Comparison of ENCODE assay signal across 9 cellular contexts in the genomic region with DNA sequence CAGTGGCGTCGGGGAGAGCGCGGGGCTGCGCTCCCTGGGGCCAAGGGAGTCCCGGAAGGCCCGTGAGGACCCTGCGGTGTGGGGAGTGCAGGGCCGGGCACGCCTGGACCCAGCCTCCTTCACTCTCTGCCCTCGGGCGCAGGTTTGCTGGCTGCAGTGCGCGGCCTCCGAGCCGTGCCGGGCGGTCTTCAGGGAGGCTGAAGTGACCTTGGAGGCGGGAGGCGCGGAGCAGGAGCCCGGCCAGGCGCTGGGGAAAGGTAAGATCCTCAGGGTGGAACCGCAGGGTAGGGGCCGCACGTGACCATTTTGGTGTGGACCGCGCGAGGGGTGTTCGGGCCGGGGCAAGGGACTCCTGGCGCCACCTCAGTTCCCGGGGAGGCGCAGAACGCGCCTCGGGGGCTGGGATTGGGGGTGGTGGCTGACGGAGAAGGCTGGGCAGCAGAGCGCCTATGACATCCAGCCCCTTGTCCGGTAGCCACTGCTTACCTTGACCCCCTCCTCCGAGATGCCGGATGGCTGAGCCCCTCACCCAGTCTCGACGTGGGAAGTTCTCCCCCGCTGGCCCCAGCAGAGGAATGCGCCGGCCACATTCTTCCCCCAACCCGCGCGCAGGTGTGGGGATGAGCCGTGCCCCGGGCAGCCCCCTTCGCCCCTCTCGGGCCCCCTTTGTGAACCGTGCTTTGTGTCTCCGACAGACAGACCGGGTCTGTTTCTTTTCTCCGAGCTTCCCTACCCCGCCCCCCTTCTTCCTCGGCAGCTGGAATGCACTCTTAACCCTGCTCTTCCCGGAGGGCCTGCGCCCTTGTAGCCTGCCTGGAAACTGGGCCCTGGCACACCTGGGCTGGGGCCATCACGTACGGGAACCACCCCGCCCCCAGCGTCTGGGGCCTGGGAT. TPM values are rescaled to one million over a fixed set of nuclear protein-coding genes. Genes with fewer than 3 reads are reported as not detected.
DNase-seq lines count a peak whose midpoint lies in the region; ATAC-seq and TF ChIP-seq lines count a peak whose summit lies in the region.
"Had no signal": no experiment of that assay in that cellular context is flagged by ENCODE, and none has a peak within 500 bp of the region (broad histone marks: within the 10 kb centered on the region; RNA-seq: fewer than 3 reads in every experiment).

No MANE protein-coding gene starts in this region.

- H3K4me3 ChIP-seq in iPS-20b (ENCODE audit: low read length) (peak overlapping the region; percentile 70), stomach (peak overlapping the region; percentile 35 to 61 (median 50))

- 2 to 4% (median 3%) methylated on average over 38 to 66 of the region's 66 CpGs for WGBS in stomach, 5 donors

- CTCF ChIA-PET in activated CD4-positive, alpha-beta T cell treated with anti-CD3 and anti-CD28 coated beads for 36 hours (lab: Charles Lee): interaction anchor here (0.6 kb wide), 1 partner anchor 105 kb away, joined by 3 read pairs; no protein-coding TSS in a partner anchor

- H3K27me3 Mint-ChIP-seq in activated CD4-positive, alpha-beta T cell treated with anti-CD3 and anti-CD28 coated beads for 36 hours: peaks cover 54% of the 10 kb centered on the region

- no peak for DNase-seq in activated CD4-positive, alpha-beta T cell treated with anti-CD3 and anti-CD28 coated beads for 36 hours
- DNase-seq in activated CD4-positive, alpha-beta T cell treated with anti-CD3 and anti-CD28 coated beads, Interleukin-2, amount 50 U/mL, for 1 hour: no peak
- DNase-seq in SW480 (ENCODE audit: low spot score) (peak; percentile 26), stomach (no peak), SKM-1 (lab: John Stamatoyannopoulos, UW; ENCODE audit: unreplicated experiment) (no peak), NOMO-1 (lab: John Stamatoyannopoulos, UW; ENCODE audit: unreplicated experiment in 2 of 2) (no peak)
- DNase-seq: NCI-H446 had no signal

- TF ChIP-seq POLR2A in stomach (IDR thresholded peaks at IDR 0.05): no peak

- H3K36me3 ChIP-seq in iPS-20b (ENCODE audit: insufficient read depth, low read depth, low read length): peaks cover 15% of the 10 kb centered on the region; the same call in 1 of the 2 replicates
- H3K36me3 ChIP-seq in stomach: no peaks in the 10 kb centered on the region

- intact Hi-C loops in activated CD4-positive, alpha-beta T cell treated with anti-CD3 and anti-CD28 coated beads for 36 hours (cut with DNase I, micrococcal nuclease): loop anchor here in 1 of 2 experiments (5.0 kb wide), 1 partner anchor 118 kb away; no protein-coding TSS in a partner anchor
- intact Hi-C loops in stomach (cut with DNase I; ENCODE audit: low total_unique reads): no loop called here

- H3K27ac Mint-ChIP-seq in activated CD4-positive, alpha-beta T cell treated with anti-CD3 and anti-CD28 coated beads for 36 hours: no peak overlapping the region

- peaks cover 46% of the 10 kb centered on the region for H3K27me3 ChIP-seq in iPS-20b (ENCODE audit: insufficient read depth, low read length)
- H3K27me3 ChIP-seq in stomach: peaks cover 22 to 86% (median 49%) of the 10 kb centered on the region in 3 donors

- POLR2A ChIA-PET in activated CD4-positive, alpha-beta T cell treated with anti-CD3 and anti-CD28 coated beads for 36 hours (lab: Charles Lee): no interaction called here

- no peaks in the 10 kb centered on the region for H3K9me3 Mint-ChIP-seq in activated CD4-positive, alpha-beta T cell treated with anti-CD3 and anti-CD28 coated beads for 36 hours (ENCODE audit: low read depth)

- H3K9me3 ChIP-seq in iPS-20b (ENCODE audit: insufficient read depth, low read depth, low read length) (no peaks in the 10 kb centered on the region), stomach (no peaks in the 10 kb centered on the region)

- H3K9ac ChIP-seq in iPS-20b (ENCODE audit: low read depth, low read length): peak overlapping the region; percentile 84

- peaks cover 12% of the 10 kb centered on the region for H3K4me1 Mint-ChIP-seq in activated CD4-positive, alpha-beta T cell treated with anti-CD3 and anti-CD28 coated beads for 36 hours

- peaks cover 28% of the 10 kb centered on the region for H3K4me1 ChIP-seq in iPS-20b (ENCODE audit: insufficient read depth, low read length)
- peaks cover 27 to 38% (median 32%) of the 10 kb centered on the region in 4 donors for H3K4me1 ChIP-seq in stomach

- no peak for TF ChIP-seq CTCF in stomach (IDR thresholded peaks at IDR 0.05)

- no peaks in the 10 kb centered on the region for H3K36me3 Mint-ChIP-seq in activated CD4-positive, alpha-beta T cell treated with anti-CD3 and anti-CD28 coated beads for 36 hours (ENCODE audit: low read depth)

- H3K27ac ChIP-seq in iPS-20b (ENCODE audit: low read length) (peak overlapping the region; percentile 63), stomach (peak overlapping the region in 3 of 5 donors; percentile 7 to 42 (median 30))

- peak overlapping the region; percentile 52 for H3K4me3 Mint-ChIP-seq in activated CD4-positive, alpha-beta T cell treated with anti-CD3 and anti-CD28 coated beads for 36 hours

- no peak for TF ChIP-seq EP300 in stomach (IDR thresholded peaks at IDR 0.05)

- ATAC-seq in activated CD4-positive, alpha-beta T cell treated with anti-CD3 and anti-CD28 coated beads for 36 hours: peak; percentile 13
- no peak for ATAC-seq in GM21529 (IDR thresholded peaks at IDR 0.05; ENCODE audit: unreplicated experiment)

RNA-seq across cellular contexts. Expression of gene CDH3, which starts 0.6 kb away (rescaled TPM):
- total RNA-seq in activated CD4-positive, alpha-beta T cell treated with anti-CD3 and anti-CD28 coated beads for 36 hours: 1 to 10 TPM; 7.3 to 9.1 TPM
- total RNA-seq in stomach: 10 to 100 TPM in 1 of 5 donors, 1 to 10 TPM in 2, not detected in 2; 1.6 to 28.6 (median 4.0) TPM
- 10 to 100 TPM in 1 of 3 donors, 1 to 10 TPM in 2; 1.7 to 13.6 (median 6.0) TPM for polyA plus RNA-seq in stomach
